29 cellular contexts compared by ENCODE assay signal in the genomic region with DNA sequence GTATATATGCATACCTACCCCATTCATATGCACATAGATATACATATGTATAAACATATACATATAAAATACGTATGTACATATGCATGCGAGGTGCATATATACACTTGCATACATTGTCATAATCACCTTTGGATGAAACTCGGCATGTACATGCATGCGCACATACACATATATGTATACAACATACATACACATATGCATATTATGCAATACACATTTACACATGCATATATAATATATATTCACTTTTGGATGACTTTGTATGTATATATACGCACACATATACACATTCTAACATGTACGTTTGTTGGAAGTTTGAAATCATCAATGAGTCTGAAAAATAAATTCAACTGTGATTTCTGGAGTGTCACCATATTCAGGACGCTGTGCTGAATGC.
DNase-seq lines count a peak whose midpoint lies in the region; ATAC-seq and TF ChIP-seq lines count a peak whose summit lies in the region.
"Had no signal": no experiment of that assay in that cellular context is flagged by ENCODE, and none has a peak within 500 bp of the region (broad histone marks: within the 10 kb centered on the region; RNA-seq: fewer than 3 reads in every experiment).

No MANE protein-coding gene starts in this region.

- WGBS in IMR-90 (ENCODE audit: extremely low coverage in 2 of 2, insufficient read length in 1 of 2), 2 experiments: no CpG with 5 or more reads among the region's 7 CpGs

- DNase-seq in IMR-90 (no peak), NCI-H2081 treated with DMSO at 0.1 percent for 48 hours (lab: John Stamatoyannopoulos, UW) (no peak)
- DNase-seq: 8988T; ACHN; AML-193; BE2C; C1 segment of cervical spinal cord; Caco-2; Calu3; CD4-positive, alpha-beta memory T cell; CD4-positive, alpha-beta T cell; CD4-positive, CD25-positive, alpha-beta regulatory T cell; CD8-positive, alpha-beta memory T cell; CD8-positive, alpha-beta T cell; COR-L47; DMS 273 treated with DMSO at 0.1 percent for 48 hours; DMS153; DMS53; DMS79; DMS79 treated with DMSO at 0.1 percent for 48 hours; DND-41; EL had no signal

- no peak overlapping the region for H2BK5ac ChIP-seq in IMR-90 (ENCODE audit: low read depth, low read length, poor library complexity, severe bottlenecking)

- H3K79me1 ChIP-seq in IMR-90 (ENCODE audit: low read depth in 1 of 2, low read length in 2 of 2): no peaks in the 10 kb centered on the region

- dilution Hi-C loops in IMR-90 (cut with HindIII; ENCODE audit: low sequenced_read_pairs, unreplicated experiment): no loop called here

- no peak overlapping the region for H3K9ac ChIP-seq in IMR-90 (ENCODE audit: low read depth, low read length)
- H3K9ac ChIP-seq: BLaER1; BLaER1 treated with 17β-estradiol and CSF1 and Interleukin-3, amounts not matched to agents 10 nM and 100 nM had no signal

- H3K4ac ChIP-seq in IMR-90 (ENCODE audit: low read depth, low read length): no peak overlapping the region

- H3K14ac ChIP-seq in IMR-90 (replicated peaks; ENCODE audit: low read depth, low read length): no peak overlapping the region

- H4K5ac ChIP-seq in IMR-90 (ENCODE audit: low read depth, low read length): no peak overlapping the region

- BruUV-seq in IMR-90 (replicated peaks; lab: Mats Ljungman, UMichigan): no TSS peak

- no peak overlapping the region for H2AFZ ChIP-seq in IMR-90 (replicated peaks; ENCODE audit: low read length, poor library complexity)

- H3K4me2 ChIP-seq in IMR-90 (ENCODE audit: low read depth, low read length): no peak overlapping the region
- H3K4me2 ChIP-seq: A549; BLaER1; BLaER1 treated with 17β-estradiol and CSF1 and Interleukin-3, amounts not matched to agents 10 nM and 100 nM had no signal

- H3K9me3 ChIP-seq in HEK293 (ENCODE audit: control insufficient read depth, insufficient read depth, low read depth, low read length) (no peaks in the 10 kb centered on the region), IMR-90 (ENCODE audit: control insufficient read depth, insufficient read depth, low read length) (no peaks in the 10 kb centered on the region)
- H3K9me3 ChIP-seq: BE2C; BLaER1; BLaER1 treated with 17β-estradiol and CSF1 and Interleukin-3, amounts not matched to agents 10 nM and 100 nM; Caco-2 had no signal

- no peak overlapping the region for H4K91ac ChIP-seq in IMR-90 (ENCODE audit: insufficient read depth, low read depth, low read length)

- TF ChIP-seq CTCF in HEK293 (tag by site-specific recombination; IDR thresholded peaks at IDR 0.05) (no peak), IMR-90 (conservative IDR thresholded peaks at IDR 0.05; ENCODE audit: low read depth, low read length) (no peak)

- CTCF ChIA-PET in HEK293 (lab: Yijun Ruan, JAX) (no interaction called here), IMR-90 (lab: Yijun Ruan, JAX) (no interaction called here)

- H3K18ac ChIP-seq in IMR-90 (ENCODE audit: low read depth, low read length): no peak overlapping the region

- H3K4me3 ChIP-seq in HEK293 (ENCODE audit: low read depth, low read length) (no peak overlapping the region), IMR-90 (ENCODE audit: insufficient read depth, low read depth, low read length) (no peak overlapping the region)
- H3K4me3 ChIP-seq: A549; BLaER1; BLaER1 treated with 17β-estradiol and CSF1 and Interleukin-3, amounts not matched to agents 10 nM and 100 nM had no signal

- TF ChIP-seq POLR2A in IMR-90 (IDR thresholded peaks at IDR 0.05; ENCODE audit: low read depth, low read length): no peak

- H4K8ac ChIP-seq in IMR-90 (ENCODE audit: low read depth in 2 of 2, low read length in 2 of 2): no peak overlapping the region

- H3K36me3 ChIP-seq in HEK293 (ENCODE audit: control insufficient read depth in 2 of 2, insufficient read depth in 1 of 2, low read length in 2 of 2) (no peaks in the 10 kb centered on the region), IMR-90 (ENCODE audit: control insufficient read depth, insufficient read depth, low read length) (no peaks in the 10 kb centered on the region)
- H3K36me3 ChIP-seq: BE2C; BLaER1; BLaER1 treated with 17β-estradiol and CSF1 and Interleukin-3, amounts not matched to agents 10 nM and 100 nM had no signal

- no peak overlapping the region for H2BK120ac ChIP-seq in IMR-90 (ENCODE audit: low read depth, low read length)

- H3K4me1 ChIP-seq in HEK293 (ENCODE audit: control insufficient read depth, insufficient read depth, low read length): no peaks in the 10 kb centered on the region
- no peaks in the 10 kb centered on the region for H3K4me1 ChIP-seq in IMR-90 (ENCODE audit: control insufficient read depth, insufficient read depth, low read length)
- H3K4me1 ChIP-seq: A549, BLaER1, Caco-2 had no signal

- no peak for ATAC-seq in IMR-90 (ENCODE audit: low read depth)
- ATAC-seq in HG02571 (IDR thresholded peaks at IDR 0.05; ENCODE audit: unreplicated experiment): no peak
- ATAC-seq: A549; CD8-positive, alpha-beta T cell had no signal

- intact Hi-C loops in IMR-90 (cut with micrococcal nuclease): no loop called here

- POLR2A ChIA-PET in HEK293 (lab: Yijun Ruan, JAX) (no interaction called here), IMR-90 (lab: Charles Lee; ENCODE audit: unreplicated experiment) (no interaction called here)

- H3K56ac ChIP-seq in IMR-90 (ENCODE audit: extremely low read depth, insufficient read depth, low read length): no peak overlapping the region

- in situ Hi-C loops in IMR-90 (cut with MboI; ENCODE audit: low sequenced_read_pairs): no loop called here

- H2AK5ac ChIP-seq in IMR-90 (ENCODE audit: low read depth, low read length): no peak overlapping the region

- no peak overlapping the region for H2BK20ac ChIP-seq in IMR-90 (ENCODE audit: low read depth, low read length)

- H3K27ac ChIP-seq in HEK293 (ENCODE audit: extremely low read depth, low read depth, low read length): no peak overlapping the region
- no peak overlapping the region for H3K27ac ChIP-seq in IMR-90 (ENCODE audit: insufficient read depth, low read length)
- H3K27ac ChIP-seq: 22Rv1; A549; BLaER1; BLaER1 treated with 17β-estradiol and CSF1 and Interleukin-3, amounts not matched to agents 10 nM and 100 nM; C4-2B had no signal

- no peak for TF ChIP-seq RAD21 in IMR-90 (IDR thresholded peaks at IDR 0.05; ENCODE audit: low read length)

- H4K20me1 ChIP-seq in IMR-90 (ENCODE audit: insufficient read depth, low read length): no peaks in the 10 kb centered on the region
- H4K20me1 ChIP-seq: BLaER1; BLaER1 treated with 17β-estradiol and CSF1 and Interleukin-3, amounts not matched to agents 10 nM and 100 nM had no signal

- no peak overlapping the region for H2BK15ac ChIP-seq in IMR-90 (ENCODE audit: low read depth, low read length)

- no peaks in the 10 kb centered on the region for H3K9me1 ChIP-seq in IMR-90 (ENCODE audit: insufficient read depth, low read length)

- H3K23ac ChIP-seq in IMR-90 (ENCODE audit: low read depth, low read length): no peak overlapping the region

- no peak overlapping the region for H2AK9ac ChIP-seq in IMR-90 (replicated peaks; ENCODE audit: low read depth, low read length, poor library complexity)

- H3K27me3 ChIP-seq in IMR-90 (ENCODE audit: control insufficient read depth, insufficient read depth, low read length): no peaks in the 10 kb centered on the region
- H3K27me3 ChIP-seq: BE2C; BLaER1; BLaER1 treated with 17β-estradiol and CSF1 and Interleukin-3, amounts not matched to agents 10 nM and 100 nM had no signal

TF ChIP-seq in HEK293, 187 proteins besides CTCF, POLR2A, EP300 and RAD21:
- no peak for TF ChIP-seq BCL11A (tag by site-specific recombination; IDR thresholded peaks at IDR 0.05; ENCODE audit: low read depth)
- TF ChIP-seq ZNF501 (tag by site-specific recombination; IDR thresholded peaks at IDR 0.05): no peak
- TF ChIP-seq ZNF157 (tag by site-specific recombination; IDR thresholded peaks at IDR 0.05): peak; percentile 78
- TF ChIP-seq ZNF791 (tag by site-specific recombination; IDR thresholded peaks at IDR 0.05): no peak
- TF ChIP-seq, protein P1, sequence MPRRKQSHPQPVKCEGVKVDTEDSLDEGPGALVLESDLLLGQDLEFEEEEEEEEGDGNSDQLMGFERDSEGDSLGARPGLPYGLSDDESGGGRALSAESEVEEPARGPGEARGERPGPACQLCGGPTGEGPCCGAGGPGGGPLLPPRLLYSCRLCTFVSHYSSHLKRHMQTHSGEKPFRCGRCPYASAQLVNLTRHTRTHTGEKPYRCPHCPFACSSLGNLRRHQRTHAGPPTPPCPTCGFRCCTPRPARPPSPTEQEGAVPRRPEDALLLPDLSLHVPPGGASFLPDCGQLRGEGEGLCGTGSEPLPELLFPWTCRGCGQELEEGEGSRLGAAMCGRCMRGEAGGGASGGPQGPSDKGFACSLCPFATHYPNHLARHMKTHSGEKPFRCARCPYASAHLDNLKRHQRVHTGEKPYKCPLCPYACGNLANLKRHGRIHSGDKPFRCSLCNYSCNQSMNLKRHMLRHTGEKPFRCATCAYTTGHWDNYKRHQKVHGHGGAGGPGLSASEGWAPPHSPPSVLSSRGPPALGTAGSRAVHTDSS (tag by site-specific recombination; IDR thresholded peaks at IDR 0.05): no peak
- TF ChIP-seq ZNF404 (tag by site-specific recombination; IDR thresholded peaks at IDR 0.05): no peak
- TF ChIP-seq ZBTB1 (tag by site-specific recombination; IDR thresholded peaks at IDR 0.05): no peak
TF ChIP-seq in HEK293: peak in this region for 1.

TF ChIP-seq in IMR-90, 13 proteins besides CTCF, POLR2A, EP300 and RAD21:
- 0 out of 2 replicates have a peak, but pooled peaks have one; percentile 19 for TF ChIP-seq CEBPB (IDR thresholded peaks at IDR 0.05; ENCODE audit: low read depth, low read length)
- no peak for TF ChIP-seq MAFK (IDR thresholded peaks at IDR 0.05; ENCODE audit: low read depth, low read length)
